In the genomic region with DNA sequence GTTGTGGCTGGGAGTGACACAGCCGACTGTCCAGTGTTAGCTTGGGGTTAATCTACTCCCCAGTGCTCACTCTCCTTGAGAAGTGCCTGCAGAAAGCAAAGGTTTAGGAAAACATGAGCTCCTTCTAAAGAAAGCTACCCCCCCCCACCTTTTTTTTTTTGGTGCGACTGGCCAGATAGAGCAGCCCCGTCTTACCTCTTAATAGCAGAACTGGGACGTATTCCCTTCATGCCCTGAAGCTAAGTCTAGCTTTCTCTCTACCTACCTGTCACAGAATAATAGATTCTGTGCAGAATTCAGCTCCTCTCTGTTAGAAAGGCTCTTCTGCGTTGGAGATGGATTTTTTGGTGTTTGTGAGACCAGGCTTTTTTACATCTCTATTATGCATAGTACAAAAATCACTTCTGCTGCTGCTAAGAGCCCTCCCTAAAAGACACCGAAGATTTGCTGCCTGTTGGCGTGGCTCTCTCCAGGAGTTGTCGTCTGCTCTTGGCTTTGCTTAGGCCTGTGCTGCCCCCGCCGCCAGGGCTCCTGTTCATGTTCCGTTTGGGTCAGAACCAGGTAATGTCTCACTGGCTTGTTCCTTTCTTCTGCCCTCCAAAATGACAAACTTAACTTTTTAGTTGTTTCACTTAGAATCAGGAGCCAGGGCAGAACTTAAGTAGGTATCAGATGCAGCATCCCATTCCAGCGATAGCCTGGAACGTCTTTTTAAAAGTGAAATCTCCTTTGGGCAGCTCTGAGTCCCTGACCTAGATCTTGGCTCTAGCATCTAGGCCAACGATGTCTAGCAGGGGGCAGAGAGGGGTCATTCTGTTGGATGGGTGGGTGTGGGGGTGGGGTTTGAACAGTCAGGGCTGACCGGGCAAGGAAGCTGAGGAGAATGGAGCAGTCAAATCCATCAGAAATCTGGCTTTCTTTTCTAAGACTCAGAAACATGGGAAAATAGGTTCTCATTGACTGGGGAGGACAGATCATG, we compare ENCODE assay signal across 1 cellular context.
TF ChIP-seq lines count a peak whose summit lies in the region.

No MANE protein-coding gene starts in this region.

TF ChIP-seq in HCT116, 20 proteins besides CTCF, POLR2A, EP300 and RAD21 (continued from another document):
- TF ChIP-seq, protein P1, sequence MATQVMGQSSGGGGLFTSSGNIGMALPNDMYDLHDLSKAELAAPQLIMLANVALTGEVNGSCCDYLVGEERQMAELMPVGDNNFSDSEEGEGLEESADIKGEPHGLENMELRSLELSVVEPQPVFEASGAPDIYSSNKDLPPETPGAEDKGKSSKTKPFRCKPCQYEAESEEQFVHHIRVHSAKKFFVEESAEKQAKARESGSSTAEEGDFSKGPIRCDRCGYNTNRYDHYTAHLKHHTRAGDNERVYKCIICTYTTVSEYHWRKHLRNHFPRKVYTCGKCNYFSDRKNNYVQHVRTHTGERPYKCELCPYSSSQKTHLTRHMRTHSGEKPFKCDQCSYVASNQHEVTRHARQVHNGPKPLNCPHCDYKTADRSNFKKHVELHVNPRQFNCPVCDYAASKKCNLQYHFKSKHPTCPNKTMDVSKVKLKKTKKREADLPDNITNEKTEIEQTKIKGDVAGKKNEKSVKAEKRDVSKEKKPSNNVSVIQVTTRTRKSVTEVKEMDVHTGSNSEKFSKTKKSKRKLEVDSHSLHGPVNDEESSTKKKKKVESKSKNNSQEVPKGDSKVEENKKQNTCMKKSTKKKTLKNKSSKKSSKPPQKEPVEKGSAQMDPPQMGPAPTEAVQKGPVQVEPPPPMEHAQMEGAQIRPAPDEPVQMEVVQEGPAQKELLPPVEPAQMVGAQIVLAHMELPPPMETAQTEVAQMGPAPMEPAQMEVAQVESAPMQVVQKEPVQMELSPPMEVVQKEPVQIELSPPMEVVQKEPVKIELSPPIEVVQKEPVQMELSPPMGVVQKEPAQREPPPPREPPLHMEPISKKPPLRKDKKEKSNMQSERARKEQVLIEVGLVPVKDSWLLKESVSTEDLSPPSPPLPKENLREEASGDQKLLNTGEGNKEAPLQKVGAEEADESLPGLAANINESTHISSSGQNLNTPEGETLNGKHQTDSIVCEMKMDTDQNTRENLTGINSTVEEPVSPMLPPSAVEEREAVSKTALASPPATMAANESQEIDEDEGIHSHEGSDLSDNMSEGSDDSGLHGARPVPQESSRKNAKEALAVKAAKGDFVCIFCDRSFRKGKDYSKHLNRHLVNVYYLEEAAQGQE (IDR thresholded peaks at IDR 0.05; ENCODE audit: low read depth) = no peak
- TF ChIP-seq YY1 (IDR thresholded peaks at IDR 0.05; ENCODE audit: extremely low read depth, insufficient replicate concordance, low read depth, low read length) = no peak
- TF ChIP-seq, protein P2, sequence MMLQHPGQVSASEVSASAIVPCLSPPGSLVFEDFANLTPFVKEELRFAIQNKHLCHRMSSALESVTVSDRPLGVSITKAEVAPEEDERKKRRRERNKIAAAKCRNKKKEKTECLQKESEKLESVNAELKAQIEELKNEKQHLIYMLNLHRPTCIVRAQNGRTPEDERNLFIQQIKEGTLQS (IDR thresholded peaks at IDR 0.05) = no peak
- TF ChIP-seq ELF1 (IDR thresholded peaks at IDR 0.05; ENCODE audit: borderline replicate concordance, low read depth) = no peak
- TF ChIP-seq SIN3A (IDR thresholded peaks at IDR 0.05; ENCODE audit: low read depth) = no peak
- TF ChIP-seq ZNF274 (IDR thresholded peaks at IDR 0.05; ENCODE audit: low read depth, low read length) = no peak
